8 cellular contexts compared by ENCODE assay signal in the genomic region with DNA sequence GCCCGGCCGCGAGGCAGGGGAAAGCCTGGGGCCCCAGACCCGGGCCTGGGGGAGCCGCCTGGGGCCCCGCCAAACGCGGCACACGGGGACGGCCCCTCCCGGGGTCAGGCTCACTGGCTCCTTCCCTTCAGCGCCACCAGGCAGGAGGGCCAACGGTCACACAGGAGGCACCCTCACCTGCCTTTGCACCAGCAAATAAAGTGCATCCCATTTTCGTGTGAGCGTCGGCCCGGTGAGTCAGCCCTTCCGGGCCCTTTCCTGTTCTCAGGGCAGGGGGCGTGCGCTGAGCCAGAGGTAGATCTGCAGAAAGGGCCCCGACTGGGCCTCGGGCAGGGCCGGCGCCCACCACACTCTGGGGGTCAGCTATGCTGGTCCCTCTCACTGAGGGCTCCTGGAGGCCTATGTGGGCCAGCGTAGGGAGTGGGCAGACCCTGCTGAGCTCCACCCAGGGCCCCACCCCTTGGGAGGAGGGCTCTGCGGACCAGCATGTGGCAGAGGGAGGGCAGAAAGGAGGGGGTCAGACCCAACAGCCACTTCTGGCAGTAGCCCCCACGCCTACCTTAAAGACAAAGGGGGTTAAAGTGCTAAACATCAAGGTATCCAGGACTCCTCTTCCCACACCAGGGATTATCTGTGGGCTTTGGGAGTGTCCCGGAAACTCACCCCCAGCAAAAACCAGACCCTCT. TPM values are rescaled to one million over a fixed set of nuclear protein-coding genes. Genes with fewer than 3 reads are reported as not detected.
DNase-seq lines count a peak whose midpoint lies in the region; ATAC-seq, FAIRE-seq and TF ChIP-seq lines count a peak whose summit lies in the region.

No MANE protein-coding gene starts in this region.

- H3K4me1 ChIP-seq in HCT116 (ENCODE audit: control insufficient read depth in 1 of 2, insufficient read depth in 2 of 2, low read length in 2 of 2) (peaks cover 17 to 53% of the 10 kb centered on the region in 2 experiments; a peak in 3 of 4 replicates), left lung (peaks cover 20 to 45% of the 10 kb centered on the region in 2 donors)

- no peak for FAIRE-seq in D721Med (lab: Jason Lieb, UNC)

- H2AFZ ChIP-seq in HCT116 (ENCODE audit: low read depth, low read length, poor library complexity, severe bottlenecking), result no peak overlapping the region

- H3K36me3 ChIP-seq in HCT116 (ENCODE audit: control insufficient read depth in 1 of 2, insufficient read depth in 2 of 2, low read length in 2 of 2) (no peaks in the 10 kb centered on the region; a peak in 1 of 4 replicates), left lung (peaks cover 0 to 35% of the 10 kb centered on the region in 2 donors)

- intact Hi-C loops in HCT116 (cut with micrococcal nuclease), result loop anchor here (2.0 to 5.0 kb wide), 2 partner anchors 24 to 260 kb away; a partner anchor contains a TSS
- intact Hi-C loops in left lung (cut with DNase I), result no loop called here
- intact Hi-C loops in posterior vena cava (cut with DNase I), result no loop called here

- peak overlapping the region; percentile 90 for H3K9ac ChIP-seq in HCT116 (ENCODE audit: low read length)

- TF ChIP-seq RAD21 in HCT116 (IDR thresholded peaks at IDR 0.05; ENCODE audit: low read depth), result no peak

- TF ChIP-seq CTCF in D721Med (IDR thresholded peaks at IDR 0.05; ENCODE audit: insufficient read depth, missing control alignments), result no peak
- 0 out of 6 replicates have a peak, but pooled peaks of 1 of the 3 experiments have one; percentile 12 for TF ChIP-seq CTCF in HCT116 (IDR thresholded peaks at IDR 0.05 in 2 of 3, conservative IDR thresholded peaks at IDR 0.05 in 1 of 3; ENCODE audit: borderline replicate concordance in 1 of 3, insufficient read depth in 1 of 3, low read depth in 2 of 3, low read length in 2 of 3)
- TF ChIP-seq CTCF in left lung (IDR thresholded peaks at IDR 0.05), result no peak

- H3K79me2 ChIP-seq in HCT116 (ENCODE audit: insufficient read depth, low read length), result peaks cover 40% of the 10 kb centered on the region

- POLR2A ChIA-PET in HCT116 (lab: Charles Lee), result interaction anchor here (0.8 to 1.5 kb wide), 7 partner anchors 10 to 421 kb away, joined by 3 to 5 read pairs (median 3); a partner anchor contains a TSS

- no peak for TF ChIP-seq POLR2A in HCT116 (IDR thresholded peaks at IDR 0.05; ENCODE audit: borderline replicate concordance, extremely low read depth, insufficient read depth, insufficient read length)

- DNase-seq in D721Med (ENCODE audit: insufficient read length, low spot score), result peak; percentile 94
- DNase-seq in HCT116 (ENCODE audit: low read depth, low spot score), result peak; percentile 73
- DNase-seq in NCI-H2171 (lab: John Stamatoyannopoulos, UW), result peak; percentile 73
- peak; percentile 62 for DNase-seq in activated CD4-positive, alpha-beta T cell treated with anti-CD3 and anti-CD28 coated beads for 1 hour
- DNase-seq in dedifferentiated amniotic fluid mesenchymal stem cell (ENCODE audit: extremely low spot score), result peak; percentile 24
- DNase-seq in left lung, result peak in 1 of 2 donors; percentile 86
- peak; percentile 75 to 79 for DNase-seq in stimulated activated CD4-positive, alpha-beta T cell treated with anti-CD3 and anti-CD28 coated beads, Interleukin-4, amount 100 ng/mL, for 4 hours
- no peak for DNase-seq in posterior vena cava (ENCODE audit: low spot score)

- ATAC-seq in HCT116 (peak; percentile 78), left lung (peak; percentile 57)

- H3K9me2 ChIP-seq in HCT116 (ENCODE audit: insufficient read depth), result no peaks in the 10 kb centered on the region

- peak overlapping the region; percentile 79 for H3K27ac ChIP-seq in HCT116 (ENCODE audit: low read depth, low read length)
- H3K27ac ChIP-seq in left lung, result peak overlapping the region; percentile 42 to 45

- CTCF ChIA-PET in HCT116 (lab: Charles Lee), result interaction anchor here (2.1 kb wide), 1 partner anchor 17 kb away, joined by 12 read pairs; no protein-coding TSS in a partner anchor

- H3K4me3 ChIP-seq in HCT116 (replicated peaks in 1 of 2; ENCODE audit: low read depth in 1 of 2, low read length in 2 of 2), result peak overlapping the region; percentile 66 to 96
- peak overlapping the region; percentile 36 to 100 for H3K4me3 ChIP-seq in left lung

- peak overlapping the region; percentile 91 for H3K4me2 ChIP-seq in HCT116 (ENCODE audit: low read length)

- H3K27me3 ChIP-seq in HCT116 (ENCODE audit: insufficient read depth, low read length) (no peaks in the 10 kb centered on the region), left lung (no peaks in the 10 kb centered on the region)

- H3K9me3 ChIP-seq in HCT116 (ENCODE audit: control insufficient read depth in 1 of 2, insufficient read depth in 1 of 2, low read depth in 1 of 2, low read length in 2 of 2) (no peaks in the 10 kb centered on the region), left lung (no peaks in the 10 kb centered on the region)

- H4K20me1 ChIP-seq in HCT116 (ENCODE audit: insufficient read depth), result no peaks in the 10 kb centered on the region

- RAD21 ChIA-PET in HCT116 (lab: Charles Lee; ENCODE audit: low non-redundant PET in 1 of 2, low total read pairs in 2 of 2, uncharacterized antibody in 2 of 2, unreplicated experiment in 2 of 2), result no interaction called here

- TSS peak; percentile 31 for BruUV-seq in HCT116 (replicated peaks; lab: Mats Ljungman, UMichigan)

TF ChIP-seq in HCT116, 20 proteins besides CTCF, POLR2A, EP300 and RAD21:
- peak; percentile 89 for TF ChIP-seq POLR2AphosphoS5 (IDR thresholded peaks at IDR 0.05; ENCODE audit: low read depth, low read length)
- TF ChIP-seq, protein P1, sequence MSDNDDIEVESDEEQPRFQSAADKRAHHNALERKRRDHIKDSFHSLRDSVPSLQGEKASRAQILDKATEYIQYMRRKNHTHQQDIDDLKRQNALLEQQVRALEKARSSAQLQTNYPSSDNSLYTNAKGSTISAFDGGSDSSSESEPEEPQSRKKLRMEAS (IDR thresholded peaks at IDR 0.05), result no peak
- peak; percentile 72; the same call in 1 of the 2 replicates for TF ChIP-seq ZFX (IDR thresholded peaks at IDR 0.05)

RNA-seq across cellular contexts. Expression of a gene that starts 0.9 kb away (rescaled TPM):
- 54.2 TPM for total RNA-seq in HCT116 (2021; ENCODE audit: unreplicated experiment)
- 67.3 and 79.7 TPM in 2 replicates for polyA plus RNA-seq in HCT116 (2012)
- 10 to 100 TPM; 26.7 to 31.6 TPM for total RNA-seq in left lung
- 10 to 100 TPM; 20.8 to 22.0 TPM for total RNA-seq in posterior vena cava

RNA-seq across cellular contexts. Expression of a gene that starts 12.6 kb away (rescaled TPM):
- 10.3 TPM for total RNA-seq in HCT116 (2021; ENCODE audit: unreplicated experiment)
- polyA plus RNA-seq in HCT116 (2012), result 5.6 and 6.2 TPM in 2 replicates
- total RNA-seq in left lung, result 10 to 100 TPM; 16.4 to 16.9 TPM
- total RNA-seq in posterior vena cava, result 10 to 100 TPM in 1 of 2 donors, 1 to 10 TPM in 1; 9.4 to 11.2 TPM

RNA-seq across cellular contexts. Expression of a gene that starts 22.3 kb away (rescaled TPM):
- total RNA-seq in HCT116 (2021; ENCODE audit: unreplicated experiment) (4.2 TPM), left lung (1 to 10 TPM; 4.6 to 6.0 TPM), posterior vena cava (1 to 10 TPM; 1.1 to 1.5 TPM)
- 3.1 and 3.9 TPM in 2 replicates for polyA plus RNA-seq in HCT116 (2012)

RNA-seq across cellular contexts. Expression of a gene that starts 23.8 kb away (rescaled TPM):
- total RNA-seq in HCT116 (2021; ENCODE audit: unreplicated experiment), result 74.9 TPM
- polyA plus RNA-seq in HCT116 (2012), result 70.4 and 75.7 TPM in 2 replicates
- 10 to 100 TPM; 49.8 to 53.7 TPM for total RNA-seq in left lung
- total RNA-seq in posterior vena cava, result 10 to 100 TPM; 44.3 to 44.8 TPM
